9 cellular contexts compared by ENCODE assay signal in the genomic region with DNA sequence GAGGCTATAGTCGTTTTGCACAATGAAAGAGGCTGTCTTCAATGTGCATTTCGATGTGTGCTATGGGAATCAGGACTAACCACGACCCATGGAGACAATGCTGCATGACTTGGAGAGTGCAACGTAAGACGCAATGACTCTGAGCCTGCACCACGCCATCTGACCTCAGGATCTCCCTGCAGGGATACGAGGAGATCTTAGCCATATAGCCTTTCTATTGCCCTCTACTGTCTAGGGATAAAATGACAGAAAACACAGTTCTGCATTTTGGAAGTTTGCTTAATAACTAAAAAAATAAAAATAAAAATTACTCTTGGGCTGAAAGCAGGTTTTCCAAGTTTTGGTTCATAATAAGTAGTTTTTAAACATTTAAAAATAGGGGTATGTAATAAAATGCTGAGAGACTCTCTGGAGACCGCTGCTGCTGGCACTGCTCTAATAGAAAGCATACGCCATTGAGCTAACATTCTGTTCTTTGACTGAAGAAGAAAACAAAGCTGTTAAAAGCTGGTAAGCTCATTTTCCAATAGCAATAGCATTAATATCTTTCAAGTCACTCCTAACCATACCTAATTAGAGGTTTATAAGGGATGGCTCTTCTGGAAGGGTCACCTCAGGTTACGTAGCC.
DNase-seq lines count a peak whose midpoint lies in the region; ATAC-seq, FAIRE-seq and TF ChIP-seq lines count a peak whose summit lies in the region.
"Had no signal": no experiment of that assay in that cellular context is flagged by ENCODE, and none has a peak within 500 bp of the region (broad histone marks: within the 10 kb centered on the region; RNA-seq: fewer than 3 reads in every experiment).

No MANE protein-coding gene starts in this region.

- no peak overlapping the region for H3K9ac ChIP-seq in HepG2 (ENCODE audit: insufficient read depth, low read depth, low read length)

- H3K36me3 ChIP-seq in MG63 (peaks cover 7% of the 10 kb centered on the region), breast epithelium (no peaks in the 10 kb centered on the region), HepG2 (replicated peaks in 1 of 2; ENCODE audit: control insufficient read depth in 1 of 2, insufficient read depth in 2 of 2, low read length in 2 of 2) (no peaks in the 10 kb centered on the region)

- intact Hi-C loops in breast epithelium (cut with DNase I; ENCODE audit: low total_unique reads) (no loop called here), HepG2 (cut with micrococcal nuclease; ENCODE audit: unreplicated experiment) (no loop called here)

- peak; percentile 72 for FAIRE-seq in HepG2 (lab: Jason Lieb, UNC)

- no peaks in the 10 kb centered on the region for H4K20me1 ChIP-seq in HepG2 (ENCODE audit: insufficient read depth, low read length)

- TF ChIP-seq POLR2A in breast epithelium (IDR thresholded peaks at IDR 0.05): no peak
- no peak for TF ChIP-seq POLR2A in HepG2 (IDR thresholded peaks at IDR 0.05; ENCODE audit: insufficient read depth in 1 of 2, low read depth in 2 of 2, low read length in 2 of 2)

- peaks cover under 1% of the 10 kb centered on the region for H3K27me3 Mint-ChIP-seq in activated CD8-positive, alpha-beta memory T cell treated with anti-CD3 and anti-CD28 coated beads, Interleukin-2, amount 10 ng/mL, durations not matched to agents 7 days and 5 days
- H3K27me3 Mint-ChIP-seq: central memory CD8-positive, alpha-beta T cell had no signal

- H3K4me3 Mint-ChIP-seq in activated CD8-positive, alpha-beta memory T cell treated with anti-CD3 and anti-CD28 coated beads, Interleukin-2, amount 10 ng/mL, durations not matched to agents 7 days and 5 days: no peak overlapping the region
- H3K4me3 Mint-ChIP-seq: central memory CD8-positive, alpha-beta T cell had no signal

- H3K79me2 ChIP-seq in HepG2 (ENCODE audit: insufficient read depth, low read length): no peaks in the 10 kb centered on the region

- H3K4me3 ChIP-seq in MG63: no peak overlapping the region
- peak overlapping the region in 2 of 3 donors; percentile 8 to 21 for H3K4me3 ChIP-seq in breast epithelium
- no peak overlapping the region for H3K4me3 ChIP-seq in HepG2 (replicated peaks in 1 of 3; ENCODE audit: insufficient read depth in 1 of 3, low read depth in 2 of 3, low read length in 3 of 3)

- CTCF ChIA-PET in HepG2 (lab: Yijun Ruan, JAX; ENCODE audit: low intra/inter-chr PET ratio, low total read pairs): no interaction called here
- CTCF ChIA-PET in activated CD8-positive, alpha-beta memory T cell treated with anti-CD3 and anti-CD28 coated beads, Interleukin-2, amount 10 ng/mL, durations not matched to agents 7 days and 5 days (lab: Charles Lee): interaction anchor here (0.9 to 1.8 kb wide), 2 partner anchors 29 to 288 kb away, joined by 3 to 5 read pairs; no protein-coding TSS in a partner anchor

- no peaks in the 10 kb centered on the region for H3K4me1 Mint-ChIP-seq in activated CD8-positive, alpha-beta memory T cell treated with anti-CD3 and anti-CD28 coated beads, Interleukin-2, amount 10 ng/mL, durations not matched to agents 7 days and 5 days
- H3K4me1 Mint-ChIP-seq: central memory CD8-positive, alpha-beta T cell had no signal

- no peaks in the 10 kb centered on the region for H3K4me1 ChIP-seq in breast epithelium
- no peaks in the 10 kb centered on the region for H3K4me1 ChIP-seq in HepG2 (ENCODE audit: insufficient read depth, low read length)

- no peaks in the 10 kb centered on the region for H3K9me3 Mint-ChIP-seq in activated CD8-positive, alpha-beta memory T cell treated with anti-CD3 and anti-CD28 coated beads, Interleukin-2, amount 10 ng/mL, durations not matched to agents 7 days and 5 days (ENCODE audit: low read depth)
- H3K9me3 Mint-ChIP-seq: central memory CD8-positive, alpha-beta T cell had no signal

- no peak overlapping the region for H3K27ac Mint-ChIP-seq in activated CD8-positive, alpha-beta memory T cell treated with anti-CD3 and anti-CD28 coated beads, Interleukin-2, amount 10 ng/mL, durations not matched to agents 7 days and 5 days

- in situ Hi-C loops in HepG2 (cut with HindIII; ENCODE audit: extremely low pct_ligation_motif_present, low pct_unique_long_range_greater_than_20kb): no loop called here

- H2AFZ ChIP-seq in HepG2 (ENCODE audit: low read length): no peak overlapping the region

- ATAC-seq in HepG2: peak; percentile 91
- ATAC-seq in activated CD8-positive, alpha-beta memory T cell treated with anti-CD3 and anti-CD28 coated beads, Interleukin-2, amount 10 ng/mL, durations not matched to agents 7 days and 5 days: no peak
- ATAC-seq in GM18873 (IDR thresholded peaks at IDR 0.05; ENCODE audit: low FRiP score, unreplicated experiment): no peak
- ATAC-seq in HG03175 (IDR thresholded peaks at IDR 0.05; ENCODE audit: unreplicated experiment): no peak
- no peak for ATAC-seq in GM19324 (IDR thresholded peaks at IDR 0.05; ENCODE audit: low FRiP score, unreplicated experiment)

- H3K36me3 Mint-ChIP-seq in activated CD8-positive, alpha-beta memory T cell treated with anti-CD3 and anti-CD28 coated beads, Interleukin-2, amount 10 ng/mL, durations not matched to agents 7 days and 5 days: no peaks in the 10 kb centered on the region

- no peak overlapping the region for H3K4me2 ChIP-seq in HepG2 (ENCODE audit: low read depth, low read length)

- DNase-seq in Ammon's horn (ENCODE audit: low spot score): peak; percentile 51
- DNase-seq in MG63: peak; percentile 32
- DNase-seq in breast epithelium (ENCODE audit: low spot score in 2 of 2): no peak
- peak; percentile 8 for DNase-seq in HepG2 (ENCODE audit: low spot score)
- no peak for DNase-seq in activated CD8-positive, alpha-beta memory T cell treated with anti-CD3 and anti-CD28 coated beads, Interleukin-2, amount 10 ng/mL, durations not matched to agents 7 days and 5 days

- BruUV-seq in HepG2 (replicated peaks; lab: Mats Ljungman, UMichigan): no TSS peak

- H3K27ac ChIP-seq in breast epithelium (peak overlapping the region; percentile 43 to 59), HepG2 (ENCODE audit: extremely low read length, insufficient read depth, low read length) (no peak overlapping the region)

- H3K27me3 ChIP-seq in MG63 (no peaks in the 10 kb centered on the region), breast epithelium (no peaks in the 10 kb centered on the region), HepG2 (ENCODE audit: control insufficient read depth in 1 of 2, insufficient read depth in 2 of 2, low read length in 2 of 2) (no peaks in the 10 kb centered on the region)

- WGBS in HepG2 (ENCODE audit: low lambda C conversion rate): 22% methylated on average over 10 of the region's 10 CpGs

- POLR2A ChIA-PET in HepG2 (lab: Yijun Ruan, JAX): no interaction called here

- TF ChIP-seq EP300 in HepG2 (IDR thresholded peaks at IDR 0.05; ENCODE audit: low read depth in 2 of 2, low read length in 2 of 2): no peak
- TF ChIP-seq EP300 in HepG2 (CRISPR knock-in tag; IDR thresholded peaks at IDR 0.05; ENCODE audit: borderline replicate concordance): no peak

- no peak for TF ChIP-seq RAD21 in HepG2 (CRISPR knock-in tag; IDR thresholded peaks at IDR 0.05)

- H3K9me3 ChIP-seq in MG63 (no peaks in the 10 kb centered on the region), breast epithelium (no peaks in the 10 kb centered on the region), HepG2 (ENCODE audit: low read length) (no peaks in the 10 kb centered on the region)

- TF ChIP-seq CTCF in breast epithelium (IDR thresholded peaks at IDR 0.05): no peak
- TF ChIP-seq CTCF in HepG2 (CRISPR knock-in tag; IDR thresholded peaks at IDR 0.05): peak; percentile 39

TF ChIP-seq in HepG2, 621 proteins besides CTCF, POLR2A, EP300 and RAD21:
- peak; percentile 26; the same call in 1 of the 2 replicates for TF ChIP-seq SMC3 (IDR thresholded peaks at IDR 0.05; ENCODE audit: low read length)
- TF ChIP-seq JUN (CRISPR knock-in tag; IDR thresholded peaks at IDR 0.05): no peak

Comparison
In these comparisons a context has a peak if more than half of its experiments do, and no peak if none do; other contexts are left out.
1. DNase-seq: peak in Ammon's horn (single experiment), MG63 (single experiment) and HepG2 (single experiment); none in breast epithelium (0 of 2) and activated CD8-positive, alpha-beta memory T cell treated with anti-CD3 and anti-CD28 coated beads, Interleukin-2, amount 10 ng/mL, durations not matched to agents 7 days and 5 days (single experiment).
2. H3K4me3 ChIP-seq: peak in breast epithelium (2 of 3); none in MG63 (single experiment) and HepG2 (0 of 3).